ENCODE assay signal across 1 cellular context in the genomic region with DNA sequence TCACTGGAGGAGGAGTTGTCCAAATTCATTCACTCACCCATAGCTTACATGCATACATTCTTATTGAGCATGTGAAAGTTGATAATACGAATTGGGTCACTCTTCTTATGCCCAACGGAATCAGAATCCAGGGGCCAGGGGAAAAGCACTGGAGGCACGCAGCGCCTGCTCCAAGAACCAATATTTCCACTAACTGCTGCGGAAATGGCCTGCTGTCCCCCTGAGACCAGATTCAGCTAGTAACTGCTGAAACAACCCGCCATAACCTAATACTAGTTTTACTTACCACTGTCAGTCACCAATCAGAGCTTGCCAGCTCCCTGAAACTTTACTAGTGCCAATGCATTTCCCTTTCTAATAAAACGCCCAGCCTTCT.
TF ChIP-seq lines count a peak whose summit lies in the region.

No MANE protein-coding gene starts in this region.

TF ChIP-seq in IMR-90, 13 proteins besides CTCF, POLR2A, EP300 and RAD21 (continued from another document):
- no peak for TF ChIP-seq USF2 (IDR thresholded peaks at IDR 0.05; ENCODE audit: low read depth, low read length)
- TF ChIP-seq CEBPB (IDR thresholded peaks at IDR 0.05; ENCODE audit: low read depth, low read length): no peak
- TF ChIP-seq MAZ (IDR thresholded peaks at IDR 0.05; ENCODE audit: borderline replicate concordance, low read depth, low read length): no peak
- no peak for TF ChIP-seq MAFK (IDR thresholded peaks at IDR 0.05; ENCODE audit: low read depth, low read length)
- TF ChIP-seq RCOR1 (IDR thresholded peaks at IDR 0.05; ENCODE audit: insufficient replicate concordance, low read length): no peak
- TF ChIP-seq CHD1 (IDR thresholded peaks at IDR 0.05; ENCODE audit: low read depth, low read length): no peak
- TF ChIP-seq MXI1 (IDR thresholded peaks at IDR 0.05; ENCODE audit: borderline replicate concordance, low read depth, low read length): no peak
- TF ChIP-seq BHLHE40 (IDR thresholded peaks at IDR 0.05; ENCODE audit: low read depth, low read length): no peak
- no peak for TF ChIP-seq RFX5 (IDR thresholded peaks at IDR 0.05; ENCODE audit: low read depth, low read length)
